8 cellular contexts compared by ENCODE assay signal in genomic region chr2:125516496-125517109, GRCh38.
A peak's percentile ranks its signal among the peaks of the same experiment; 100 is the strongest.
DNase-seq lines count a peak whose midpoint lies in the region; ATAC-seq and TF ChIP-seq lines count a peak whose summit lies in the region.

No MANE protein-coding gene starts in this region.

- peak; percentile 51 for DNase-seq in GM12865 (ENCODE audit: low read depth)
- peak; percentile 69 for DNase-seq in SKM-1 treated with dmso at 0.1 percent for 144 hours (lab: John Stamatoyannopoulos, UW; ENCODE audit: unreplicated experiment)
- DNase-seq in left lobe of liver (ENCODE audit: low spot score): no peak
- DNase-seq in T-helper 9 cell: no peak
- DNase-seq in activated T-cell treated with anti-CD3 and anti-CD28 coated beads for 4 hours: no peak

- peak; percentile 45 for TF ChIP-seq CTCF in GM12865 (IDR thresholded peaks at IDR 0.05; ENCODE audit: insufficient read depth, low read depth, low read length, missing control alignments)

- no peak overlapping the region for H3K4me3 ChIP-seq in GM12865 (ENCODE audit: low read depth, low read length)

- ATAC-seq in HG02981 (IDR thresholded peaks at IDR 0.05; ENCODE audit: unreplicated experiment): peak; percentile 39
- peak; percentile 85 for ATAC-seq in left lobe of liver
- no peak for ATAC-seq in HG02970 (IDR thresholded peaks at IDR 0.05; ENCODE audit: low FRiP score, unreplicated experiment)
- ATAC-seq in HG02884 (IDR thresholded peaks at IDR 0.05; ENCODE audit: unreplicated experiment): no peak

Comparison
In these comparisons a context has a peak if more than half of its experiments do, and no peak if none do; other contexts are left out.
1. DNase-seq: peak in GM12865 (single experiment) and SKM-1 treated with dmso at 0.1 percent for 144 hours (single experiment); none in left lobe of liver (single experiment), T-helper 9 cell (single experiment) and activated T-cell treated with anti-CD3 and anti-CD28 coated beads for 4 hours (single experiment).
2. ATAC-seq: peak in HG02981 (single experiment) and left lobe of liver (single experiment); none in HG02970 (single experiment) and HG02884 (single experiment).